In genomic region chr15:51888593-51889195, GRCh38 we compare ENCODE assay signal across 9 cellular contexts. TPM values are rescaled to one million over a fixed set of nuclear protein-coding genes. Genes with fewer than 3 reads are reported as not detected.
DNase-seq lines count a peak whose midpoint lies in the region; ATAC-seq and TF ChIP-seq lines count a peak whose summit lies in the region.
"Had no signal": no experiment of that assay in that cellular context is flagged by ENCODE, and none has a peak within 500 bp of the region (broad histone marks: within the 10 kb centered on the region; RNA-seq: fewer than 3 reads in every experiment).

No MANE protein-coding gene starts in this region.

- in situ Hi-C loops in GM23248 (cut with MboI) = no loop called here

- CTCF ChIA-PET in activated CD4-positive, alpha-beta T cell treated with anti-CD3 and anti-CD28 coated beads for 36 hours (lab: Charles Lee) = interaction anchor here (0.6 to 3.5 kb wide), 31 partner anchors 9 to 1151 kb away, joined by 3 to 23 read pairs (median 3); partner anchors contain the start of gene LEO1

- H3K27me3 ChIP-seq in GM23248 (replicated peaks; ENCODE audit: insufficient read depth) (no peaks in the 10 kb centered on the region), subcutaneous abdominal adipose tissue (ENCODE audit: control insufficient read depth in 5 of 5, insufficient read depth in 4 of 5, low read length in 5 of 5) (no peaks in the 10 kb centered on the region)

- H3K79me2 ChIP-seq in GM23248 (ENCODE audit: insufficient read depth) = peaks cover 54% of the 10 kb centered on the region

- H3K36me3 ChIP-seq in GM23248 (ENCODE audit: low read depth) (peaks cover 20% of the 10 kb centered on the region; the same call in 1 of the 2 replicates), subcutaneous abdominal adipose tissue (ENCODE audit: control insufficient read depth in 5 of 5, insufficient read depth in 5 of 5, low read length in 5 of 5) (peaks cover under 1 to 19% (median 12%) of the 10 kb centered on the region in 5 donors)

- intact Hi-C loops in activated CD4-positive, alpha-beta T cell treated with anti-CD3 and anti-CD28 coated beads for 36 hours (cut with DNase I, micrococcal nuclease) = loop anchor here in 1 of 2 experiments (2.0 kb wide), 1 partner anchor 190 kb away; no protein-coding TSS in a partner anchor

- H3K9me3 ChIP-seq in GM23248 (ENCODE audit: low read depth) = no peaks in the 10 kb centered on the region
- H3K9me3 ChIP-seq in subcutaneous abdominal adipose tissue (ENCODE audit: control insufficient read depth in 5 of 5, low read length in 5 of 5) = no peaks in the 10 kb centered on the region

- no peak overlapping the region for H3K4me3 Mint-ChIP-seq in activated CD4-positive, alpha-beta T cell treated with anti-CD3 and anti-CD28 coated beads for 36 hours
- H3K4me3 Mint-ChIP-seq: central memory CD8-positive, alpha-beta T cell had no signal

- peak; percentile 69 for TF ChIP-seq CTCF in foreskin fibroblast (IDR thresholded peaks at IDR 0.05; ENCODE audit: low read depth, low read length)

- H3K4me2 ChIP-seq in GM23248 (ENCODE audit: unreplicated experiment) = no peak overlapping the region

- H3K36me3 Mint-ChIP-seq in activated CD4-positive, alpha-beta T cell treated with anti-CD3 and anti-CD28 coated beads for 36 hours (ENCODE audit: low read depth) = peaks cover 28% of the 10 kb centered on the region

- ATAC-seq in activated CD4-positive, alpha-beta T cell treated with anti-CD3 and anti-CD28 coated beads for 36 hours = no peak
- ATAC-seq in GM21381 (IDR thresholded peaks at IDR 0.05; ENCODE audit: unreplicated experiment) = no peak

- H3K27ac Mint-ChIP-seq in activated CD4-positive, alpha-beta T cell treated with anti-CD3 and anti-CD28 coated beads for 36 hours = no peak overlapping the region

- no peaks in the 10 kb centered on the region for H3K27me3 Mint-ChIP-seq in activated CD4-positive, alpha-beta T cell treated with anti-CD3 and anti-CD28 coated beads for 36 hours
- H3K27me3 Mint-ChIP-seq: central memory CD8-positive, alpha-beta T cell had no signal

- H3K4me1 ChIP-seq in GM23248 (ENCODE audit: insufficient read depth) (peaks cover 17% of the 10 kb centered on the region), subcutaneous abdominal adipose tissue (ENCODE audit: control insufficient read depth in 5 of 5, insufficient read depth in 5 of 5, low read length in 5 of 5) (peaks cover 1 to 16% (median 6%) of the 10 kb centered on the region in 5 donors)

- H3K9me2 ChIP-seq in GM23248 (ENCODE audit: insufficient read depth) = no peaks in the 10 kb centered on the region

- POLR2A ChIA-PET in activated CD4-positive, alpha-beta T cell treated with anti-CD3 and anti-CD28 coated beads for 36 hours (lab: Charles Lee) = no interaction called here

- no peaks in the 10 kb centered on the region for H3K9me3 Mint-ChIP-seq in activated CD4-positive, alpha-beta T cell treated with anti-CD3 and anti-CD28 coated beads for 36 hours (ENCODE audit: low read depth)
- H3K9me3 Mint-ChIP-seq: central memory CD8-positive, alpha-beta T cell had no signal

- no peak overlapping the region for H2AFZ ChIP-seq in GM23248

- H3K4me3 ChIP-seq in GM23248 = no peak overlapping the region
- no peak overlapping the region for H3K4me3 ChIP-seq in foreskin fibroblast (ENCODE audit: low read depth in 1 of 2, low read length in 2 of 2)
- H3K4me3 ChIP-seq in subcutaneous abdominal adipose tissue (ENCODE audit: low read depth in 1 of 5, low read length in 5 of 5) = no peak overlapping the region

- H3F3A ChIP-seq in GM23248 (ENCODE audit: insufficient read depth) = peaks cover 24% of the 10 kb centered on the region

- peaks cover 7% of the 10 kb centered on the region for H3K4me1 Mint-ChIP-seq in activated CD4-positive, alpha-beta T cell treated with anti-CD3 and anti-CD28 coated beads for 36 hours

- H3K9ac ChIP-seq in GM23248 (no peak overlapping the region), subcutaneous abdominal adipose tissue (ENCODE audit: low read length in 5 of 5) (no peak overlapping the region)

- no peak overlapping the region for H3K27ac ChIP-seq in GM23248
- peak overlapping the region; percentile 31 for H3K27ac ChIP-seq in subcutaneous abdominal adipose tissue (ENCODE audit: low read depth, low read length)

- 9 to 18% methylated on average over 2 of the region's 2 CpGs for WGBS in GM23248 (ENCODE audit: low coverage in 1 of 2, low lambda C conversion rate in 2 of 2, missing lambda C conversion rate in 2 of 2), 2 experiments

- H4K20me1 ChIP-seq in GM23248 (ENCODE audit: insufficient read depth) = no peaks in the 10 kb centered on the region

- peak; percentile 61 for DNase-seq in AG08395 (ENCODE audit: low spot score)
- peak; percentile 64 for DNase-seq in GM23248
- DNase-seq in SK-N-DZ (ENCODE audit: low spot score) = peak; percentile 15
- DNase-seq in foreskin fibroblast = peak; percentile 14 to 53
- no peak for DNase-seq in activated CD4-positive, alpha-beta T cell treated with anti-CD3 and anti-CD28 coated beads for 36 hours
- no peak for DNase-seq in NK-92 (lab: John Stamatoyannopoulos, UW; ENCODE audit: unreplicated experiment)

RNA-seq across cellular contexts. Expression of gene TMOD3, which starts 59.2 kb away (rescaled TPM):
- total RNA-seq in GM23248 (2014; rRNA removed; shearing (Covaris generic)) = 35.1 and 46.0 TPM in 2 replicates
- polyA plus RNA-seq in GM23248 (2016; fragmentation: Nextera tagmentation; extraction: Ambion mirVana) = 47.2 and 47.7 TPM in 2 replicates
- polyA plus RNA-seq in SK-N-DZ (2014; cell fraction: cytosol; rRNA removed) = 12.3 and 12.5 TPM in 2 replicates
- 3.1 and 11.6 TPM in 2 replicates for polyA plus RNA-seq in SK-N-DZ (2014; cell fraction: nucleus; rRNA removed)
- total RNA-seq in activated CD4-positive, alpha-beta T cell treated with anti-CD3 and anti-CD28 coated beads for 36 hours = 10 to 100 TPM; 52.4 to 55.7 TPM

Comparison
In these comparisons a context has a peak if more than half of its experiments do, and no peak if none do; other contexts are left out.
1. DNase-seq: peak in AG08395 (single experiment), GM23248 (single experiment), SK-N-DZ (single experiment) and foreskin fibroblast (2 of 2); none in activated CD4-positive, alpha-beta T cell treated with anti-CD3 and anti-CD28 coated beads for 36 hours (single experiment) and NK-92 (single experiment).